In the genomic region with DNA sequence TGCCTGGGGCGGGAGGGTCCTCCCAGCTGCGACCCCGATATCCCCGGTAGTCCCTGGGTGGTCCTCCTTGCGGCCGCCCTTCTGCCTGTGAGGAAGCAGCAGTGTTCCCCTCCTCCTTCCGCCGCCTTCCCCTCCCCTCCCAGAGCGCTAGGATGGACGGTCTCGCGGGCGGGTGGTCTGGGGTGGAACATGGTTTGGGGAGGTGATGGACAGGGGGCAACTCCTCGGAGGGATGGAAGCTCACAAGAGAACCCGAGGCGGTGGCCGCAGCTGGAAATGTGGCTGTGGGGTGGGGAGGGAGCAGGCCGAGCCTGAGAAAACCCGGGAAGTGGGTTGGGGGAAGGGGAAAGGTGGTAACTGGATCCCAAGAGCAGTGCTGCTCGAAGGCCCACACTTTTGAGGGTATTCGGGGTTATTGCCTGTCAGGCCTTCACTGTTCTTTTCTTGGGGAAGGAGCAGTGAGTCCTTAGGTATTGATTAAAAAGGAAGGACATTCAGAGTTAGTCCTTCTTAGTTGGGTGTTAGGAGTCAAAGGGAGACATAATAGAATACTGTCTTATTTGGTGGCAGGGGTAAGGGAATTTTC, we compare ENCODE assay signal across 8 cellular contexts. TPM values are rescaled to one million over a fixed set of nuclear protein-coding genes. Genes with fewer than 3 reads are reported as not detected.
A peak's percentile ranks its signal among the peaks of the same experiment; 100 is the strongest.
DNase-seq lines count a peak whose midpoint lies in the region; ATAC-seq and TF ChIP-seq lines count a peak whose summit lies in the region.

No MANE protein-coding gene starts in this region.

- ATAC-seq in GM21528 (IDR thresholded peaks at IDR 0.05; ENCODE audit: low FRiP score, unreplicated experiment): peak; percentile 33
- peak; percentile 43 for ATAC-seq in stimulated activated naive CD8-positive, alpha-beta T cell treated with anti-CD3 and anti-CD28 coated beads, Interleukin-15, Interleukin-2, amounts not matched to agents 100 U/mL and 50 U/mL, for 24 hours

- H3K36me3 ChIP-seq in WERI-Rb-1: peaks cover 42% of the 10 kb centered on the region
- no peaks in the 10 kb centered on the region for H3K36me3 ChIP-seq in endocrine pancreas (ENCODE audit: control insufficient read depth, insufficient read depth, low read length)

- no peak for TF ChIP-seq CTCF in WERI-Rb-1 (IDR thresholded peaks at IDR 0.05; ENCODE audit: low read depth, low read length)
- no peak for TF ChIP-seq CTCF in mesothelial cell of epicardium (IDR thresholded peaks at IDR 0.05; ENCODE audit: unreplicated experiment)

- H3K27me3 ChIP-seq in WERI-Rb-1 (ENCODE audit: insufficient read depth, low read depth, severe bottlenecking) (no peaks in the 10 kb centered on the region), endocrine pancreas (ENCODE audit: control insufficient read depth, insufficient read depth, low read length) (no peaks in the 10 kb centered on the region)

- peak overlapping the region; percentile 96 for H3K27ac ChIP-seq in WERI-Rb-1

- TF ChIP-seq EP300 in Ishikawa (IDR thresholded peaks at IDR 0.05; ENCODE audit: borderline replicate concordance): no peak

- H3K9me3 ChIP-seq in WERI-Rb-1 (ENCODE audit: severe bottlenecking) (no peaks in the 10 kb centered on the region), endocrine pancreas (ENCODE audit: control insufficient read depth, low read length) (no peaks in the 10 kb centered on the region)

- peak overlapping the region; percentile 99 for H3K9ac ChIP-seq in endocrine pancreas (ENCODE audit: control insufficient read depth, insufficient read depth, low read length)

- H3K27me3 Mint-ChIP-seq in mesothelial cell of epicardium (ENCODE audit: low read depth): no peaks in the 10 kb centered on the region

- peaks cover 29% of the 10 kb centered on the region for H3K4me1 Mint-ChIP-seq in mesothelial cell of epicardium

- H3K4me1 ChIP-seq in endocrine pancreas (ENCODE audit: control insufficient read depth, insufficient read depth, low read length): peaks cover 17% of the 10 kb centered on the region

- H3K36me3 Mint-ChIP-seq in mesothelial cell of epicardium: no peaks in the 10 kb centered on the region

- peak overlapping the region; percentile 81 for H3K4me3 ChIP-seq in WERI-Rb-1 (ENCODE audit: low read depth, low read length)
- H3K4me3 ChIP-seq in endocrine pancreas (ENCODE audit: control insufficient read depth, insufficient read depth, low read length): peak overlapping the region; percentile 94

- peak; percentile 70 for DNase-seq in D341Med (ENCODE audit: low spot score)
- peak; percentile 74 for DNase-seq in WERI-Rb-1
- DNase-seq in mesothelial cell of epicardium (ENCODE audit: low spot score in 2 of 2, unreplicated experiment in 2 of 2): peak; percentile 27 to 62
- DNase-seq in stimulated activated naive CD8-positive, alpha-beta T cell treated with anti-CD3 and anti-CD28 coated beads, Interleukin-15, Interleukin-2, amounts not matched to agents 100 U/mL and 50 U/mL, for 24 hours: peak; percentile 62
- no peak for DNase-seq in GM19240 (ENCODE audit: insufficient read length, low spot score)

- no peak for TF ChIP-seq RAD21 in Ishikawa (IDR thresholded peaks at IDR 0.05; ENCODE audit: low read depth)

- no peaks in the 10 kb centered on the region for H3K9me3 Mint-ChIP-seq in mesothelial cell of epicardium

- H3K27ac Mint-ChIP-seq in mesothelial cell of epicardium: peak overlapping the region; percentile 99

- peak overlapping the region; percentile 97 for H3K4me3 Mint-ChIP-seq in mesothelial cell of epicardium

TF ChIP-seq in Ishikawa, 13 proteins besides CTCF, POLR2A, EP300 and RAD21:
- peak; percentile 61; the same call in 1 of the 2 replicates for TF ChIP-seq ZBTB7A (IDR thresholded peaks at IDR 0.05; ENCODE audit: low read depth)
- no peak for TF ChIP-seq CEBPB (IDR thresholded peaks at IDR 0.05)
- TF ChIP-seq, protein P1, sequence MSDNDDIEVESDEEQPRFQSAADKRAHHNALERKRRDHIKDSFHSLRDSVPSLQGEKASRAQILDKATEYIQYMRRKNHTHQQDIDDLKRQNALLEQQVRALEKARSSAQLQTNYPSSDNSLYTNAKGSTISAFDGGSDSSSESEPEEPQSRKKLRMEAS (IDR thresholded peaks at IDR 0.05): 0 out of 2 replicates have a peak, but pooled peaks have one; percentile 20
- no peak for TF ChIP-seq YY1 (IDR thresholded peaks at IDR 0.05; ENCODE audit: low read depth)
- TF ChIP-seq EGR1 (IDR thresholded peaks at IDR 0.05): no peak
- TF ChIP-seq, protein P2, sequence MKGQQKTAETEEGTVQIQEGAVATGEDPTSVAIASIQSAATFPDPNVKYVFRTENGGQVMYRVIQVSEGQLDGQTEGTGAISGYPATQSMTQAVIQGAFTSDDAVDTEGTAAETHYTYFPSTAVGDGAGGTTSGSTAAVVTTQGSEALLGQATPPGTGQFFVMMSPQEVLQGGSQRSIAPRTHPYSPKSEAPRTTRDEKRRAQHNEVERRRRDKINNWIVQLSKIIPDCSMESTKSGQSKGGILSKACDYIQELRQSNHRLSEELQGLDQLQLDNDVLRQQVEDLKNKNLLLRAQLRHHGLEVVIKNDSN (IDR thresholded peaks at IDR 0.05): no peak
- peak; percentile 39; the same call in 1 of the 2 replicates for TF ChIP-seq TCF12 (IDR thresholded peaks at IDR 0.05; ENCODE audit: low read depth)

RNA-seq across cellular contexts. Expression of a gene that starts 0.6 kb away (rescaled TPM):
- total RNA-seq in mesothelial cell of epicardium: 68.1 to 68.7 TPM (median 68.5 TPM) in 3 replicates

RNA-seq across cellular contexts. Expression of a gene that starts 59.9 kb away (rescaled TPM):
- 13.7 to 16.7 TPM (median 15.9 TPM) in 3 replicates for total RNA-seq in mesothelial cell of epicardium
